Comparison of ENCODE assay signal across 8 cellular contexts in genomic region chr21:36989699-36990507, GRCh38. TPM values are rescaled to one million over a fixed set of nuclear protein-coding genes. Genes with fewer than 3 reads are reported as not detected.
DNase-seq lines count a peak whose midpoint lies in the region; ATAC-seq and TF ChIP-seq lines count a peak whose summit lies in the region.

No MANE protein-coding gene starts in this region.

- H3K4me3 ChIP-seq in DOHH2 (ENCODE audit: low read length) = peak overlapping the region; percentile 78

- peaks cover 5% of the 10 kb centered on the region; the same call in 1 of the 2 replicates for H3F3A ChIP-seq in DOHH2 (ENCODE audit: control insufficient read depth, insufficient read depth)

- H3K4me1 ChIP-seq in DOHH2 (ENCODE audit: control insufficient read depth, low read length) = peaks cover 16% of the 10 kb centered on the region

- H4K20me1 ChIP-seq in DOHH2 (ENCODE audit: control insufficient read depth, insufficient read depth, low read depth, low read length) = no peaks in the 10 kb centered on the region

- peak overlapping the region; percentile 67 for H3K4me2 ChIP-seq in DOHH2 (ENCODE audit: low read length)

- no peaks in the 10 kb centered on the region for H3K9me3 ChIP-seq in DOHH2 (ENCODE audit: control insufficient read depth, insufficient read depth, low read length)

- peak; percentile 89 for ATAC-seq in GM21737 (IDR thresholded peaks at IDR 0.05; ENCODE audit: unreplicated experiment)
- ATAC-seq in esophagus mucosa = peak; percentile 95

- no peaks in the 10 kb centered on the region for H3K79me2 ChIP-seq in DOHH2 (ENCODE audit: control insufficient read depth, low read length)

- no peaks in the 10 kb centered on the region for H3K9me2 ChIP-seq in DOHH2 (replicated peaks; ENCODE audit: control insufficient read depth, low read length)

- peak; percentile 80 for TF ChIP-seq CTCF in DOHH2 (IDR thresholded peaks at IDR 0.05; ENCODE audit: low read depth, low read length, poor library complexity, severe bottlenecking)

- peak overlapping the region; percentile 36; the same call in 1 of the 2 replicates for H3K27ac ChIP-seq in DOHH2 (ENCODE audit: low read depth, low read length)

- no peaks in the 10 kb centered on the region for H3K27me3 ChIP-seq in DOHH2 (ENCODE audit: control insufficient read depth, low read length)

- DNase-seq in KG1 (lab: John Stamatoyannopoulos, UW) (peak; percentile 94), myocyte (ENCODE audit: low read depth) (peak; percentile 94)
- DNase-seq in activated T-cell treated with anti-CD3 and anti-CD28 coated beads, Interleukin-2, amount 50 U/mL, for 48 hours = peak; percentile 91 to 94
- peak; percentile 59 to 88 for DNase-seq in stimulated activated CD8-positive, alpha-beta memory T cell treated with anti-CD3 and anti-CD28 coated beads, Interleukin-7, amount 100 ng/mL, for 4 hours (ENCODE audit: low read depth in 2 of 2)

- no peaks in the 10 kb centered on the region for H3K36me3 ChIP-seq in DOHH2 (ENCODE audit: control insufficient read depth, low read length)

TF ChIP-seq in PFSK-1, 5 proteins besides CTCF, POLR2A, EP300 and RAD21:
- peak; percentile 66; the same call in 1 of the 2 replicates for TF ChIP-seq POLR2AphosphoS5 (IDR thresholded peaks at IDR 0.05; ENCODE audit: low read depth, low read length)
- peak; percentile 79 for TF ChIP-seq FOXP2 (optimal IDR thresholded peaks at IDR 0.05; ENCODE audit: borderline replicate concordance, extremely low read depth, extremely low read length, insufficient read depth)
- no peak for TF ChIP-seq TAF1 (IDR thresholded peaks at IDR 0.05; ENCODE audit: borderline replicate concordance, insufficient read depth, low read length)
- 0 out of 4 replicates have a peak, but pooled peaks have one; percentile 6 to 14 for TF ChIP-seq REST (IDR thresholded peaks at IDR 0.05; ENCODE audit: insufficient read depth in 1 of 2, low read depth in 2 of 2, low read length in 2 of 2)

RNA-seq across cellular contexts. Expression of gene RIPPLY3, which starts 16.6 kb away (rescaled TPM):
- polyA plus RNA-seq in PFSK-1 (2012; ENCODE audit: insufficient read length, low read depth) = not detected
- not detected for total RNA-seq in esophagus mucosa
- total RNA-seq in myocyte = not detected in 2 replicates
- not detected for polyA plus RNA-seq in myocyte (2012)

RNA-seq across cellular contexts. Expression of gene HLCS, which starts 23.4 kb away (rescaled TPM):
- polyA plus RNA-seq in PFSK-1 (2012; ENCODE audit: insufficient read length, low read depth) = 11.6 TPM
- total RNA-seq in esophagus mucosa (11.6 TPM), myocyte (26.0 and 32.5 TPM in 2 replicates)
- polyA plus RNA-seq in myocyte (2012) = 24.7 TPM

Comparison
In these comparisons a context has a peak if more than half of its experiments do, and no peak if none do; other contexts are left out.
1. Peak in every context shown above with its lines: DNase-seq, ATAC-seq, H3K4me3 ChIP-seq and H3K27ac ChIP-seq.